In the genomic region with DNA sequence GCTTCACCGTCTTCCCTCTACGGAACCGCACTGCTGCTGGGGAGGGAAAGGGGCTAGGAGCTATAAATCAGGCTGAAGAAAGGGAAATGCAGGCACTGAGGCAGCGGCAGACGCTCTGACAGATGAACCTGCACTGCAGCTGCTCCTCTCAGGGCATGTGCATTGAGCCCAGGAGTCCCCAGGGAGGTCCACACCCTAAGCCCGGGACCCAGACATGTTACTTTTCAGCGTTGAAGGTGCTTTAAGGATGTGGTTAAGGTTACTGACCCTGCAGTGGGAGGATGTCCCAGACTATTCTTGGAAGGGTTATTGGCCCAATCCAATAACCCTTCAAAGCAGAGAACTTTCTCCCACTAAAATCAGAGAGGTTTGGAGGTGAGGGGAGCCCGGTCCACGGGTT, we compare ENCODE assay signal across 15 cellular contexts.
DNase-seq lines count a peak whose midpoint lies in the region; ATAC-seq, FAIRE-seq and TF ChIP-seq lines count a peak whose summit lies in the region.
"Had no signal": no experiment of that assay in that cellular context is flagged by ENCODE, and none has a peak within 500 bp of the region (broad histone marks: within the 10 kb centered on the region; RNA-seq: fewer than 3 reads in every experiment).

No MANE protein-coding gene starts in this region.

- WGBS in small intestine, 3 donors: 83 to 84% (median 84%) methylated on average over 9 of the region's 9 CpGs

- H3K4me1 ChIP-seq in small intestine (ENCODE audit: control insufficient read depth in 2 of 2, insufficient read depth in 1 of 2, low read depth in 1 of 2, low read length in 1 of 2): no peaks in the 10 kb centered on the region
- H3K4me1 ChIP-seq: gastrocnemius medialis had no signal

- no peak overlapping the region for H3K27ac ChIP-seq in SU-DHL-6 (ENCODE audit: low read depth, low read length)
- no peak overlapping the region for H3K27ac ChIP-seq in small intestine (ENCODE audit: low read depth in 1 of 2, low read length in 1 of 2)
- H3K27ac ChIP-seq: C4-2B, gastrocnemius medialis, VCaP had no signal

- H3F3A ChIP-seq in SU-DHL-6 (ENCODE audit: insufficient read depth): no peaks in the 10 kb centered on the region

- FAIRE-seq in small intestine (lab: Jason Lieb, UNC): no peak
- FAIRE-seq: colon had no signal

- no peaks in the 10 kb centered on the region for H4K20me1 ChIP-seq in SU-DHL-6 (ENCODE audit: low read depth, low read length)

- peak overlapping the region; percentile 6 for H3K4me3 ChIP-seq in GM12875 (ENCODE audit: low read depth, low read length)
- no peak overlapping the region for H3K4me3 ChIP-seq in SU-DHL-6 (ENCODE audit: insufficient read depth, low read length, poor library complexity, severe bottlenecking)
- no peak overlapping the region for H3K4me3 ChIP-seq in small intestine (ENCODE audit: low read depth in 1 of 2, low read length in 2 of 2)
- H3K4me3 ChIP-seq: gastrocnemius medialis had no signal

- H3K79me2 ChIP-seq in SU-DHL-6 (ENCODE audit: insufficient read depth, low read length): no peaks in the 10 kb centered on the region

- peak overlapping the region; percentile 26 for H3K4me2 ChIP-seq in SU-DHL-6 (ENCODE audit: low read depth, low read length, poor library complexity, severe bottlenecking)

- peak overlapping the region; percentile 8; the same call in 1 of the 2 replicates for H3K9ac ChIP-seq in SU-DHL-6 (ENCODE audit: low read length)

- H3K36me3 ChIP-seq in SU-DHL-6 (ENCODE audit: low read length): no peaks in the 10 kb centered on the region
- no peaks in the 10 kb centered on the region for H3K36me3 ChIP-seq in small intestine (ENCODE audit: control insufficient read depth in 2 of 2, insufficient read depth in 2 of 2, low read length in 2 of 2)
- H3K36me3 ChIP-seq: gastrocnemius medialis had no signal

- no peaks in the 10 kb centered on the region for H3K9me2 ChIP-seq in SU-DHL-6 (replicated peaks; ENCODE audit: insufficient read depth, low read length)

- TF ChIP-seq CTCF in GM12875 (IDR thresholded peaks at IDR 0.05; ENCODE audit: borderline replicate concordance, insufficient read depth, low read depth, low read length) (no peak), SU-DHL-6 (IDR thresholded peaks at IDR 0.05; ENCODE audit: insufficient read depth, low read length, poor library complexity, severe bottlenecking) (no peak)

- no peaks in the 10 kb centered on the region for H3K9me3 ChIP-seq in SU-DHL-6 (ENCODE audit: insufficient read depth, low read length)
- H3K9me3 ChIP-seq in small intestine (ENCODE audit: control insufficient read depth, low read depth): no peaks in the 10 kb centered on the region
- H3K9me3 ChIP-seq: gastrocnemius medialis had no signal

- H3K27me3 ChIP-seq in SU-DHL-6 (ENCODE audit: low read length) (no peaks in the 10 kb centered on the region), small intestine (ENCODE audit: control insufficient read depth in 2 of 2, insufficient read depth in 2 of 2, low read length in 2 of 2) (no peaks in the 10 kb centered on the region)
- H3K27me3 ChIP-seq: gastrocnemius medialis had no signal

- ATAC-seq in GM19452 (IDR thresholded peaks at IDR 0.05; ENCODE audit: unreplicated experiment): peak; percentile 81
- peak; percentile 82 for ATAC-seq in HG03060 (IDR thresholded peaks at IDR 0.05; ENCODE audit: low read depth, unreplicated experiment)
- ATAC-seq: gastrocnemius medialis, right cardiac atrium had no signal

- no peak overlapping the region for H2AFZ ChIP-seq in SU-DHL-6 (ENCODE audit: low read depth, low read length, severe bottlenecking)

- DNase-seq in small intestine (no peak), GF-D8 (lab: John Stamatoyannopoulos, UW) (no peak), NCI-H2107 treated with DMSO at 0.1 percent for 48 hours (lab: John Stamatoyannopoulos, UW; ENCODE audit: unreplicated experiment) (no peak), NCI-H1092 (lab: John Stamatoyannopoulos, UW) (no peak)
- DNase-seq: activated naive CD4-positive, alpha-beta T cell treated with anti-CD3 and anti-CD28 coated beads for 36 hours; gastrocnemius medialis; NCI-H1694; right cardiac atrium had no signal
